ENCODE assay signal across 12 cellular contexts in the genomic region with DNA sequence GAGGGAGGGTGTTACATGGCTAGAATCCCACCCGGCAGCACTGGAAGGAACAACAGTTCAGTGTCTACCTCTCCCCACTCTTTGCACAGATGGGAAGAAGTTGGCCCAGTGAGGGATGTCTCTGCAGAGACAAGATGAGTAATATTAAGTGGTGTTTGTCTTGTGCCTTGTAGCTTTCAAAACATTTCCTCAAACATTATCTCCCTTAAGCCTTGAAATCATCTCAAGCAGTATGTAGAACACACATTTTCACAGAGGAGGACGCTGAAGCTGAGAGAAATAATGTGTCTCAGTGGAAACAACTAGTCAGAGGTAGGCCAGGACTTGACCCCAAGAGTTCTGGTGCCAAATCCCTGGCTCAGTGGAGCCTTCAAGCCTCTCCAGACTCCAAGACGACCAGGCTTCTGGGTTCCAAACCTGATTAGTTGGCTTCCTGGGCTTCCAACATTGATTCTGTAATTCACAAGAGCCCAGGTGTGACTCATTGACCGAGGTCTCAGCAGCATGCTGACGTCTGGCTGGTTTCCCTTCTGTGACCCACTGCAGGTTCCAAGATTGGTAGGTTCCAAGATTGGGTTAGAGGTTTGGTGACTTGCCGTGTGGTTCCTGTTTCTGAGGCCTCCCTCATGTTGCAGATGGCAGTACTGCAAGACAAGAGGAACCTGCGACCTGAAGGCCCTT. TPM values are rescaled to one million over a fixed set of nuclear protein-coding genes. Genes with fewer than 3 reads are reported as not detected.
DNase-seq lines count a peak whose midpoint lies in the region; ATAC-seq and TF ChIP-seq lines count a peak whose summit lies in the region.
"Had no signal": no experiment of that assay in that cellular context is flagged by ENCODE, and none has a peak within 500 bp of the region (broad histone marks: within the 10 kb centered on the region; RNA-seq: fewer than 3 reads in every experiment).

No MANE protein-coding gene starts in this region.

- peaks cover under 1% of the 10 kb centered on the region for H3K27me3 Mint-ChIP-seq in activated T-cell treated with anti-CD3 and anti-CD28 coated beads, Interleukin-2, amount 50 U/mL, for 4 hours (ENCODE audit: low read depth)
- H3K27me3 Mint-ChIP-seq in activated T-cell treated with anti-CD3 and anti-CD28 coated beads, Interleukin-2, amount 50 U/mL, for 24 hours, result no peaks in the 10 kb centered on the region
- H3K27me3 Mint-ChIP-seq in stimulated activated memory B cell treated with anti-CD40 and anti-IgM and Interleukin-4, amounts not matched to agents 10 μg/mL and 1 μg/mL and 100 μg/mL, for 72 hours, result peaks cover 17% of the 10 kb centered on the region
- H3K27me3 Mint-ChIP-seq: stimulated activated naive CD8-positive, alpha-beta T cell treated with anti-CD3 and anti-CD28 coated beads, Interleukin-15, Interleukin-2, amounts not matched to agents 100 ng/mL and 50 ng/mL, for 24 hours had no signal

- H3K4me1 ChIP-seq in esophagus muscularis mucosa (peaks cover 0 to 11% (median 0%) of the 10 kb centered on the region in 4 donors), BE2C (no peaks in the 10 kb centered on the region)
- H3K4me1 ChIP-seq: BLaER1, gastrocnemius medialis had no signal

- intact Hi-C loops in esophagus muscularis mucosa (cut with DNase I), result no loop called here

- H3K4me3 ChIP-seq in esophagus muscularis mucosa (no peak overlapping the region), BE2C (ENCODE audit: low read depth, low read length) (no peak overlapping the region)
- H3K4me3 ChIP-seq: BLaER1, gastrocnemius medialis had no signal

- H3K36me3 Mint-ChIP-seq in activated T-cell treated with anti-CD3 and anti-CD28 coated beads, Interleukin-2, amount 50 U/mL, for 4 hours (ENCODE audit: insufficient read depth), result no peaks in the 10 kb centered on the region
- H3K36me3 Mint-ChIP-seq in activated T-cell treated with anti-CD3 and anti-CD28 coated beads, Interleukin-2, amount 50 U/mL, for 24 hours (ENCODE audit: low read depth), result no peaks in the 10 kb centered on the region
- no peaks in the 10 kb centered on the region for H3K36me3 Mint-ChIP-seq in stimulated activated memory B cell treated with anti-CD40 and anti-IgM and Interleukin-4, amounts not matched to agents 10 μg/mL and 1 μg/mL and 100 μg/mL, for 72 hours

- H3K4me1 Mint-ChIP-seq in activated T-cell treated with anti-CD3 and anti-CD28 coated beads, Interleukin-2, amount 50 U/mL, for 4 hours (ENCODE audit: low read depth), result peaks cover 13% of the 10 kb centered on the region
- peaks cover 7% of the 10 kb centered on the region for H3K4me1 Mint-ChIP-seq in activated T-cell treated with anti-CD3 and anti-CD28 coated beads, Interleukin-2, amount 50 U/mL, for 24 hours (ENCODE audit: low read depth)
- peaks cover 14% of the 10 kb centered on the region for H3K4me1 Mint-ChIP-seq in stimulated activated memory B cell treated with anti-CD40 and anti-IgM and Interleukin-4, amounts not matched to agents 10 μg/mL and 1 μg/mL and 100 μg/mL, for 72 hours

- no peaks in the 10 kb centered on the region for H3K9me3 ChIP-seq in esophagus muscularis mucosa
- H3K9me3 ChIP-seq in BE2C, result no peaks in the 10 kb centered on the region
- H3K9me3 ChIP-seq: BLaER1, gastrocnemius medialis had no signal

- H3K9me3 Mint-ChIP-seq in activated T-cell treated with anti-CD3 and anti-CD28 coated beads, Interleukin-2, amount 50 U/mL, for 4 hours, result no peaks in the 10 kb centered on the region
- H3K9me3 Mint-ChIP-seq in activated T-cell treated with anti-CD3 and anti-CD28 coated beads, Interleukin-2, amount 50 U/mL, for 24 hours, result no peaks in the 10 kb centered on the region
- H3K9me3 Mint-ChIP-seq in stimulated activated memory B cell treated with anti-CD40 and anti-IgM and Interleukin-4, amounts not matched to agents 10 μg/mL and 1 μg/mL and 100 μg/mL, for 72 hours, result no peaks in the 10 kb centered on the region
- H3K9me3 Mint-ChIP-seq: stimulated activated naive CD8-positive, alpha-beta T cell treated with anti-CD3 and anti-CD28 coated beads, Interleukin-15, Interleukin-2, amounts not matched to agents 100 ng/mL and 50 ng/mL, for 24 hours had no signal

- no peak for DNase-seq in activated T-cell treated with anti-CD3 and anti-CD28 coated beads, Interleukin-2, amount 50 U/mL, for 4 hours
- DNase-seq in activated T-cell treated with anti-CD3 and anti-CD28 coated beads, Interleukin-2, amount 50 U/mL, for 24 hours, result no peak
- peak; percentile 55 for DNase-seq in RPMI8226
- DNase-seq in esophagus muscularis mucosa (ENCODE audit: extremely low spot score), result no peak
- DNase-seq in BE2C, result no peak
- no peak for DNase-seq in GDM1 (lab: John Stamatoyannopoulos, UW)
- DNase-seq: gastrocnemius medialis, NCI-H524 had no signal

- no peak overlapping the region for H3K4me3 Mint-ChIP-seq in activated T-cell treated with anti-CD3 and anti-CD28 coated beads, Interleukin-2, amount 50 U/mL, for 4 hours
- no peak overlapping the region for H3K4me3 Mint-ChIP-seq in activated T-cell treated with anti-CD3 and anti-CD28 coated beads, Interleukin-2, amount 50 U/mL, for 24 hours
- no peak overlapping the region for H3K4me3 Mint-ChIP-seq in stimulated activated memory B cell treated with anti-CD40 and anti-IgM and Interleukin-4, amounts not matched to agents 10 μg/mL and 1 μg/mL and 100 μg/mL, for 72 hours
- H3K4me3 Mint-ChIP-seq: stimulated activated naive CD8-positive, alpha-beta T cell treated with anti-CD3 and anti-CD28 coated beads, Interleukin-15, Interleukin-2, amounts not matched to agents 100 ng/mL and 50 ng/mL, for 24 hours had no signal

- H3K27ac Mint-ChIP-seq in activated T-cell treated with anti-CD3 and anti-CD28 coated beads, Interleukin-2, amount 50 U/mL, for 24 hours, result no peak overlapping the region
- H3K27ac Mint-ChIP-seq in stimulated activated memory B cell treated with anti-CD40 and anti-IgM and Interleukin-4, amounts not matched to agents 10 μg/mL and 1 μg/mL and 100 μg/mL, for 72 hours, result no peak overlapping the region
- H3K27ac Mint-ChIP-seq: stimulated activated naive CD8-positive, alpha-beta T cell treated with anti-CD3 and anti-CD28 coated beads, Interleukin-15, Interleukin-2, amounts not matched to agents 100 ng/mL and 50 ng/mL, for 24 hours had no signal

- H3K27me3 ChIP-seq in esophagus muscularis mucosa (no peaks in the 10 kb centered on the region), BE2C (no peaks in the 10 kb centered on the region)
- H3K27me3 ChIP-seq: BLaER1, gastrocnemius medialis had no signal

- no peak for TF ChIP-seq POLR2A in esophagus muscularis mucosa (IDR thresholded peaks at IDR 0.05; ENCODE audit: low read depth)

- H3K36me3 ChIP-seq in esophagus muscularis mucosa, result no peaks in the 10 kb centered on the region
- no peaks in the 10 kb centered on the region for H3K36me3 ChIP-seq in BE2C
- H3K36me3 ChIP-seq: BLaER1, gastrocnemius medialis had no signal

- peak; percentile 55 to 58 for ATAC-seq in activated T-cell treated with anti-CD3 and anti-CD28 coated beads, Interleukin-2, amount 50 U/mL, for 4 hours
- peak; percentile 79 for ATAC-seq in stimulated activated memory B cell treated with anti-CD40 and anti-IgM and Interleukin-4, amounts not matched to agents 10 μg/mL and 1 μg/mL and 100 μg/mL, for 72 hours
- ATAC-seq in HG03565 (IDR thresholded peaks at IDR 0.05; ENCODE audit: unreplicated experiment), result no peak

- H3K27ac ChIP-seq in esophagus muscularis mucosa (replicated peaks in 1 of 4), result peak overlapping the region in 3 of 4 donors; percentile 4 to 60 (median 24)
- H3K27ac ChIP-seq: BLaER1 had no signal

- TF ChIP-seq CTCF in esophagus muscularis mucosa (IDR thresholded peaks at IDR 0.05) (no peak), BE2C (IDR thresholded peaks at IDR 0.05; ENCODE audit: low read depth, low read length) (no peak)

- WGBS in esophagus muscularis mucosa, result 53% methylated on average over 7 of the region's 7 CpGs

- no peak for TF ChIP-seq EP300 in esophagus muscularis mucosa (IDR thresholded peaks at IDR 0.05)

RNA-seq across cellular contexts. Expression of gene RNF112, which starts 7.4 kb away (rescaled TPM):
- total RNA-seq in activated T-cell treated with anti-CD3 and anti-CD28 coated beads, Interleukin-2, amount 50 U/mL, for 4 hours, result under 1 TPM in 2 of 3 donors, not detected in 1; 0.18 to 0.30 TPM
- total RNA-seq in esophagus muscularis mucosa, result 1 to 10 TPM; 2.3 to 5.4 (median 4.3) TPM
- polyA plus RNA-seq in BE2C (2012; ENCODE audit: insufficient read depth, insufficient read length, low read depth), result 30.6 TPM

RNA-seq across cellular contexts. Expression of gene MFAP4, which starts 31.5 kb away (rescaled TPM):
- under 1 TPM; 0.13 to 0.48 (median 0.30) TPM for total RNA-seq in activated T-cell treated with anti-CD3 and anti-CD28 coated beads, Interleukin-2, amount 50 U/mL, for 4 hours
- total RNA-seq in esophagus muscularis mucosa, result 100 to 1,000 TPM; 127 to 315 (median 226) TPM
- 80.5 TPM for polyA plus RNA-seq in BE2C (2012; ENCODE audit: insufficient read depth, insufficient read length, low read depth)

RNA-seq across cellular contexts. Expression of gene MAPK7, which starts 40.2 kb away (rescaled TPM):
- 10 to 100 TPM; 10.9 to 12.7 (median 12.1) TPM for total RNA-seq in activated T-cell treated with anti-CD3 and anti-CD28 coated beads, Interleukin-2, amount 50 U/mL, for 4 hours
- total RNA-seq in esophagus muscularis mucosa, result 10 to 100 TPM; 26.3 to 41.4 (median 33.2) TPM
- 28.1 TPM for polyA plus RNA-seq in BE2C (2012; ENCODE audit: insufficient read depth, insufficient read length, low read depth)

RNA-seq across cellular contexts. Expression of gene B9D1, which starts 55.9 kb away (rescaled TPM):
- 1 to 10 TPM; 5.4 to 7.6 (median 6.6) TPM for total RNA-seq in activated T-cell treated with anti-CD3 and anti-CD28 coated beads, Interleukin-2, amount 50 U/mL, for 4 hours
- 10 to 100 TPM in 1 of 4 donors, 1 to 10 TPM in 3; 9.5 to 13.8 (median 9.9) TPM for total RNA-seq in esophagus muscularis mucosa
- polyA plus RNA-seq in BE2C (2012; ENCODE audit: insufficient read depth, insufficient read length, low read depth), result 4.8 TPM

Comparison
In these comparisons a context has a peak if more than half of its experiments do, and no peak if none do; other contexts are left out.
1. RNA of gene MFAP4, which starts 31.5 kb away (total RNA-seq): 127 to 315 TPM in esophagus muscularis mucosa; 0.13 to 0.48 TPM in activated T-cell treated with anti-CD3 and anti-CD28 coated beads, Interleukin-2, amount 50 U/mL, for 4 hours; every median in the first group is over 10 times any median in the second.